ENCODE assay signal across 22 cellular contexts in the genomic region with DNA sequence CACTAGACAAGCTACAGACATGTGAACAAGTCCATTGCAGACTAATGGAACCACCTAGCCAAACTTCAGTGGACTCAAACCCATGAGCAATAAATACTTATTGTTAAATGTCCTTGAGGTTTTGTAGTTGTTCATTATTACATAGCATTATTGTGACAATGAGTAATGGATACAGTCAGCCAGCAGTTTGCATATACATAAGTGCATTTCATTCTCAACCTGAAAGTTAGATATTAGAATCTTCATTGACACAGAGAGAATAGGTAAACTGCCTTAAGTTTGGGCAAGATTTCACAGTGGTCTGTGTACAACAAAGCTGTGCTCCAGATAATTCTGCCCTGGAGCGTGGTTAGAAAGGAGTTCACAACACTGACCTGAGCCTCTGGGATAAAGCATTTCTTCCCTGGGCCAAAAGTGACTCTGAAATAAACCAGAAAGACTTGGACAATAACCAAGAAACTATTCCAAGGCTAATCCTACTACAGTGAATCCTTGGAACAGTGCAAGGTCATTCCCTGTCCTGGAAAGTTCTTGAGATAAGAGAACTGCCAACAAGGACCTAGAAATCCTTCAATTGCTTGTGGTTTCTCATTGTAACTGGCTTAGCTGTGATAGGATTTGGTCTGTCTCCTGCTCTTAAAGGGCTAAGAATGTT.
A peak's percentile ranks its signal among the peaks of the same experiment; 100 is the strongest.
DNase-seq lines count a peak whose midpoint lies in the region; ATAC-seq, FAIRE-seq and TF ChIP-seq lines count a peak whose summit lies in the region.
"Had no signal": no experiment of that assay in that cellular context is flagged by ENCODE, and none has a peak within 500 bp of the region (broad histone marks: within the 10 kb centered on the region; RNA-seq: fewer than 3 reads in every experiment).

No MANE protein-coding gene starts in this region.

- H3K9me3 ChIP-seq in right atrium auricular region (no peaks in the 10 kb centered on the region), astrocyte (ENCODE audit: insufficient read depth, low read depth, low read length) (no peaks in the 10 kb centered on the region)
- H3K9me3 ChIP-seq: Peyer's patch had no signal

- H2AFZ ChIP-seq in astrocyte (ENCODE audit: low read depth, low read length) = no peak overlapping the region

- H3K4me1 Mint-ChIP-seq in astrocyte (ENCODE audit: low read depth, unreplicated experiment) = no peaks in the 10 kb centered on the region

- FAIRE-seq in astrocyte (lab: Jason Lieb, UNC) = no peak
- FAIRE-seq: GM12878, K562 had no signal

- no peaks in the 10 kb centered on the region for H3K36me3 ChIP-seq in right atrium auricular region
- H3K36me3 ChIP-seq in astrocyte (ENCODE audit: insufficient read depth, low read length) = no peaks in the 10 kb centered on the region
- H3K36me3 ChIP-seq: Peyer's patch had no signal

- DNase-seq in left cardiac atrium (no peak), right atrium auricular region (ENCODE audit: low spot score) (no peak), astrocyte (ENCODE audit: low read depth) (peak; percentile 27), fibroblast of the aortic adventitia (ENCODE audit: low read depth) (peak; percentile 82), AG20443 (ENCODE audit: low spot score) (no peak), kidney tubule cell (ENCODE audit: low spot score) (no peak)
- DNase-seq: C1 segment of cervical spinal cord; CD8-positive, alpha-beta memory T cell; DMS53; EL; NCI-H1092 treated with DMSO at 0.1 percent for 48 hours; NCI-H146; NCI-H2081; NCI-H2171 treated with DMSO at 0.1 percent for 48 hours; NCI-H446 treated with DMSO at 0.1 percent for 48 hours; NCI-H69; NK-92 treated with Interleukin-12 subunit alpha and Interleukin-12 subunit beta, amount 100 ng/mL, for 24 hours; Peyer's patch; SHP77 treated with DMSO at 0.1 percent for 48 hours had no signal

- intact Hi-C loops in left cardiac atrium (cut with DNase I) = no loop called here

- no peak overlapping the region for H3K9ac ChIP-seq in astrocyte (ENCODE audit: low read length)

- H3K4me1 ChIP-seq in right atrium auricular region (no peaks in the 10 kb centered on the region), astrocyte (ENCODE audit: insufficient read depth, low read length) (no peaks in the 10 kb centered on the region)
- H3K4me1 ChIP-seq: Peyer's patch had no signal

- no peaks in the 10 kb centered on the region for H4K20me1 ChIP-seq in astrocyte (ENCODE audit: insufficient read depth, low read length)

- H3K36me3 Mint-ChIP-seq in astrocyte (ENCODE audit: low read depth, unreplicated experiment) = peaks cover 1% of the 10 kb centered on the region

- H3K4me3 ChIP-seq in right atrium auricular region (no peak overlapping the region), astrocyte (ENCODE audit: insufficient read depth, low read depth, low read length) (no peak overlapping the region), fibroblast of the aortic adventitia (ENCODE audit: low read depth, low read length) (no peak overlapping the region)
- H3K4me3 ChIP-seq: GM12878, K562, Peyer's patch had no signal

- no peaks in the 10 kb centered on the region for H3K79me2 ChIP-seq in astrocyte (ENCODE audit: insufficient read depth, low read length)

- peaks cover 2% of the 10 kb centered on the region for H3K9me3 Mint-ChIP-seq in astrocyte (ENCODE audit: unreplicated experiment)

- no peaks in the 10 kb centered on the region for H3K27me3 Mint-ChIP-seq in astrocyte (ENCODE audit: low read depth, unreplicated experiment)
- H3K27me3 Mint-ChIP-seq: CD8-positive, alpha-beta memory T cell had no signal

- no peak overlapping the region for H3K4me2 ChIP-seq in astrocyte (ENCODE audit: low read length)

- ATAC-seq in left cardiac atrium (peak; percentile 44 to 61), HG03175 (IDR thresholded peaks at IDR 0.05; ENCODE audit: unreplicated experiment) (no peak)
- ATAC-seq: GM12878, K562 had no signal

- no peak overlapping the region for H3K27ac Mint-ChIP-seq in astrocyte (ENCODE audit: unreplicated experiment)
- H3K27ac Mint-ChIP-seq: CD8-positive, alpha-beta memory T cell had no signal

- no peak for TF ChIP-seq CTCF in right atrium auricular region (IDR thresholded peaks at IDR 0.05)
- TF ChIP-seq CTCF in astrocyte (IDR thresholded peaks at IDR 0.05; ENCODE audit: insufficient read depth, low read depth, low read length) = no peak
- no peak for TF ChIP-seq CTCF in fibroblast of the aortic adventitia (IDR thresholded peaks at IDR 0.05; ENCODE audit: insufficient read depth, low read length)

- H3K27me3 ChIP-seq in right atrium auricular region (no peaks in the 10 kb centered on the region), astrocyte (ENCODE audit: insufficient read depth, low read length) (no peaks in the 10 kb centered on the region)
- H3K27me3 ChIP-seq: Peyer's patch had no signal

- no peak overlapping the region for H3K4me3 Mint-ChIP-seq in astrocyte (ENCODE audit: unreplicated experiment)
- H3K4me3 Mint-ChIP-seq: CD8-positive, alpha-beta memory T cell had no signal

- no peak overlapping the region for H3K27ac ChIP-seq in right atrium auricular region
- H3K27ac ChIP-seq in astrocyte (ENCODE audit: low read depth, low read length) = no peak overlapping the region
- H3K27ac ChIP-seq: Peyer's patch had no signal

Comparison
In these comparisons a context has a peak if more than half of its experiments do, and no peak if none do; other contexts are left out.
1. DNase-seq: peak in astrocyte (single experiment) and fibroblast of the aortic adventitia (single experiment); none in left cardiac atrium (single experiment), right atrium auricular region (single experiment), AG20443 (single experiment) and kidney tubule cell (single experiment).